Comparison of ENCODE assay signal across 19 cellular contexts in the genomic region with DNA sequence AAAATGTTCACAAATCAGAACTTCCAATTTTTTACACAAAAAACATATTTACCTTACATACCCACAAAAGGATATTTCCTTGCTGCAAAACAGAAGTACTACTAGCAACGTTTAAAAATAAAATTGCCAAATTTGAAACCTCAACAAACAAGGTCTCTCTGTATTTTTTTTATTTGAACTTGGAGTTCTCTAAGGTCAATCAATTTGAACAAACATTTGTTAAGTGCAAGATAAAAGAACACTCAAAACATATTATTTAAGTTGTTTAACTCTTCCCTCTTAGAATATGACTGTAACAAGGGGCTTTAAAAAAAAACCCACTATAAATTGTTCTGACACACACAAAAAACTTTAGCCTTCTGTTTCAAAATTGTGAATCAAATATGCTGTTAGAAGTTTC. TPM values are rescaled to one million over a fixed set of nuclear protein-coding genes. Genes with fewer than 3 reads are reported as not detected.
DNase-seq lines count a peak whose midpoint lies in the region; ATAC-seq, FAIRE-seq and TF ChIP-seq lines count a peak whose summit lies in the region.
"Had no signal": no experiment of that assay in that cellular context is flagged by ENCODE, and none has a peak within 500 bp of the region (broad histone marks: within the 10 kb centered on the region; RNA-seq: fewer than 3 reads in every experiment).

No MANE protein-coding gene starts in this region.

- no peak overlapping the region for H2AFZ ChIP-seq in GM23338

- H3K4me3 ChIP-seq in cardiac muscle cell (no peak overlapping the region), right cardiac atrium (ENCODE audit: low read length) (no peak overlapping the region), GM23338 (no peak overlapping the region)
- H3K4me3 ChIP-seq: K562 had no signal

- TF ChIP-seq CTCF in cardiac muscle cell (IDR thresholded peaks at IDR 0.05; ENCODE audit: low read depth, low read length) (no peak), GM23338 (conservative IDR thresholded peaks at IDR 0.05; ENCODE audit: low read depth in 2 of 2) (no peak), progenitor cell of endocrine pancreas (IDR thresholded peaks at IDR 0.05; ENCODE audit: unreplicated experiment) (no peak)

- intact Hi-C loops in right cardiac atrium (cut with DNase I) = no loop called here

- H3K36me3 ChIP-seq in cardiac muscle cell (peaks cover 13% of the 10 kb centered on the region), GM23338 (ENCODE audit: insufficient read depth) (peaks cover 3% of the 10 kb centered on the region; the same call in 1 of the 2 replicates)

- 64% methylated on average over 1 of the region's 1 CpG for WGBS in right cardiac atrium

- H3K9me2 ChIP-seq in GM23338 (ENCODE audit: insufficient read depth) = no peaks in the 10 kb centered on the region

- H3K27me3 ChIP-seq in cardiac muscle cell (no peaks in the 10 kb centered on the region), right cardiac atrium (ENCODE audit: control insufficient read depth, insufficient read depth) (no peaks in the 10 kb centered on the region), GM23338 (ENCODE audit: insufficient read depth) (no peaks in the 10 kb centered on the region)
- H3K27me3 ChIP-seq: BE2C had no signal

- H3F3A ChIP-seq in GM23338 (replicated peaks; ENCODE audit: low read depth) = 0 out of 2 replicates have a peak, but pooled peaks cover 3% of the 10 kb centered on the region

- H3K27me3 Mint-ChIP-seq in GM23338 (ENCODE audit: insufficient read depth, low read depth, poor library complexity) (peaks cover 1% of the 10 kb centered on the region), progenitor cell of endocrine pancreas (no peaks in the 10 kb centered on the region)

- peak; percentile 5 for FAIRE-seq in colon (lab: Jason Lieb, UNC)
- FAIRE-seq: GM12892, H1, K562, RCC 7860 had no signal

- H3K4me3 Mint-ChIP-seq in GM23338 (no peak overlapping the region), progenitor cell of endocrine pancreas (ENCODE audit: low read depth) (no peak overlapping the region)

- no peak overlapping the region for H3K4me2 ChIP-seq in GM23338

- H3K36me3 Mint-ChIP-seq in GM23338 (ENCODE audit: low read depth) (peaks cover 22% of the 10 kb centered on the region), progenitor cell of endocrine pancreas (ENCODE audit: insufficient read depth) (peaks cover 8% of the 10 kb centered on the region)

- H3K4me1 ChIP-seq in cardiac muscle cell (ENCODE audit: low read depth) (no peaks in the 10 kb centered on the region), right cardiac atrium (ENCODE audit: control insufficient read depth, insufficient read depth, low read length) (no peaks in the 10 kb centered on the region), GM23338 (ENCODE audit: insufficient read depth) (no peaks in the 10 kb centered on the region)
- H3K4me1 ChIP-seq: BE2C had no signal

- DNase-seq in cardiac muscle cell (ENCODE audit: low read depth in 1 of 2, low spot score in 1 of 2) (no peak), right cardiac atrium (no peak), GM23338 (ENCODE audit: low spot score) (no peak), progenitor cell of endocrine pancreas (ENCODE audit: low spot score, unreplicated experiment) (no peak), AG20443 (ENCODE audit: low spot score) (no peak)
- DNase-seq: BE2C, GF-D8, NCI-H1417, NCI-H2029, NCI-H2171, NCI-H446, NCI-H69, Right ventricle myocardium superior had no signal

- peaks cover 24% of the 10 kb centered on the region for H4K20me1 ChIP-seq in GM23338 (replicated peaks; ENCODE audit: insufficient read depth)

- ATAC-seq in right cardiac atrium (no peak), GM23338 (no peak), HG03139 (IDR thresholded peaks at IDR 0.05; ENCODE audit: unreplicated experiment) (no peak)
- ATAC-seq: K562 had no signal

- peaks cover 7% of the 10 kb centered on the region for H3K4me1 Mint-ChIP-seq in GM23338
- H3K4me1 Mint-ChIP-seq in progenitor cell of endocrine pancreas (ENCODE audit: low read depth) = peaks cover 15% of the 10 kb centered on the region

- H3K27ac Mint-ChIP-seq in GM23338 (no peak overlapping the region), progenitor cell of endocrine pancreas (peak overlapping the region; percentile 74)

- H3K9me3 ChIP-seq in cardiac muscle cell (ENCODE audit: low read depth) = no peaks in the 10 kb centered on the region
- no peaks in the 10 kb centered on the region for H3K9me3 ChIP-seq in right cardiac atrium (ENCODE audit: control insufficient read depth, low read length)
- H3K9me3 ChIP-seq: BE2C had no signal

- H3K9me3 Mint-ChIP-seq in GM23338 = no peaks in the 10 kb centered on the region; the same call in 2 of the 3 replicates
- no peaks in the 10 kb centered on the region for H3K9me3 Mint-ChIP-seq in progenitor cell of endocrine pancreas (ENCODE audit: low read depth)

- H3K27ac ChIP-seq in cardiac muscle cell (peak overlapping the region; percentile 7), right cardiac atrium (ENCODE audit: low read length) (no peak overlapping the region), GM23338 (ENCODE audit: low read depth) (0 out of 2 replicates have a peak overlapping the region, but pooled peaks have one; percentile 58)

- peaks cover 61% of the 10 kb centered on the region for H3K79me2 ChIP-seq in GM23338 (replicated peaks; ENCODE audit: insufficient read depth)

TF ChIP-seq in GM23338, 12 proteins besides CTCF, POLR2A, EP300 and RAD21:
- TF ChIP-seq, protein P1, sequence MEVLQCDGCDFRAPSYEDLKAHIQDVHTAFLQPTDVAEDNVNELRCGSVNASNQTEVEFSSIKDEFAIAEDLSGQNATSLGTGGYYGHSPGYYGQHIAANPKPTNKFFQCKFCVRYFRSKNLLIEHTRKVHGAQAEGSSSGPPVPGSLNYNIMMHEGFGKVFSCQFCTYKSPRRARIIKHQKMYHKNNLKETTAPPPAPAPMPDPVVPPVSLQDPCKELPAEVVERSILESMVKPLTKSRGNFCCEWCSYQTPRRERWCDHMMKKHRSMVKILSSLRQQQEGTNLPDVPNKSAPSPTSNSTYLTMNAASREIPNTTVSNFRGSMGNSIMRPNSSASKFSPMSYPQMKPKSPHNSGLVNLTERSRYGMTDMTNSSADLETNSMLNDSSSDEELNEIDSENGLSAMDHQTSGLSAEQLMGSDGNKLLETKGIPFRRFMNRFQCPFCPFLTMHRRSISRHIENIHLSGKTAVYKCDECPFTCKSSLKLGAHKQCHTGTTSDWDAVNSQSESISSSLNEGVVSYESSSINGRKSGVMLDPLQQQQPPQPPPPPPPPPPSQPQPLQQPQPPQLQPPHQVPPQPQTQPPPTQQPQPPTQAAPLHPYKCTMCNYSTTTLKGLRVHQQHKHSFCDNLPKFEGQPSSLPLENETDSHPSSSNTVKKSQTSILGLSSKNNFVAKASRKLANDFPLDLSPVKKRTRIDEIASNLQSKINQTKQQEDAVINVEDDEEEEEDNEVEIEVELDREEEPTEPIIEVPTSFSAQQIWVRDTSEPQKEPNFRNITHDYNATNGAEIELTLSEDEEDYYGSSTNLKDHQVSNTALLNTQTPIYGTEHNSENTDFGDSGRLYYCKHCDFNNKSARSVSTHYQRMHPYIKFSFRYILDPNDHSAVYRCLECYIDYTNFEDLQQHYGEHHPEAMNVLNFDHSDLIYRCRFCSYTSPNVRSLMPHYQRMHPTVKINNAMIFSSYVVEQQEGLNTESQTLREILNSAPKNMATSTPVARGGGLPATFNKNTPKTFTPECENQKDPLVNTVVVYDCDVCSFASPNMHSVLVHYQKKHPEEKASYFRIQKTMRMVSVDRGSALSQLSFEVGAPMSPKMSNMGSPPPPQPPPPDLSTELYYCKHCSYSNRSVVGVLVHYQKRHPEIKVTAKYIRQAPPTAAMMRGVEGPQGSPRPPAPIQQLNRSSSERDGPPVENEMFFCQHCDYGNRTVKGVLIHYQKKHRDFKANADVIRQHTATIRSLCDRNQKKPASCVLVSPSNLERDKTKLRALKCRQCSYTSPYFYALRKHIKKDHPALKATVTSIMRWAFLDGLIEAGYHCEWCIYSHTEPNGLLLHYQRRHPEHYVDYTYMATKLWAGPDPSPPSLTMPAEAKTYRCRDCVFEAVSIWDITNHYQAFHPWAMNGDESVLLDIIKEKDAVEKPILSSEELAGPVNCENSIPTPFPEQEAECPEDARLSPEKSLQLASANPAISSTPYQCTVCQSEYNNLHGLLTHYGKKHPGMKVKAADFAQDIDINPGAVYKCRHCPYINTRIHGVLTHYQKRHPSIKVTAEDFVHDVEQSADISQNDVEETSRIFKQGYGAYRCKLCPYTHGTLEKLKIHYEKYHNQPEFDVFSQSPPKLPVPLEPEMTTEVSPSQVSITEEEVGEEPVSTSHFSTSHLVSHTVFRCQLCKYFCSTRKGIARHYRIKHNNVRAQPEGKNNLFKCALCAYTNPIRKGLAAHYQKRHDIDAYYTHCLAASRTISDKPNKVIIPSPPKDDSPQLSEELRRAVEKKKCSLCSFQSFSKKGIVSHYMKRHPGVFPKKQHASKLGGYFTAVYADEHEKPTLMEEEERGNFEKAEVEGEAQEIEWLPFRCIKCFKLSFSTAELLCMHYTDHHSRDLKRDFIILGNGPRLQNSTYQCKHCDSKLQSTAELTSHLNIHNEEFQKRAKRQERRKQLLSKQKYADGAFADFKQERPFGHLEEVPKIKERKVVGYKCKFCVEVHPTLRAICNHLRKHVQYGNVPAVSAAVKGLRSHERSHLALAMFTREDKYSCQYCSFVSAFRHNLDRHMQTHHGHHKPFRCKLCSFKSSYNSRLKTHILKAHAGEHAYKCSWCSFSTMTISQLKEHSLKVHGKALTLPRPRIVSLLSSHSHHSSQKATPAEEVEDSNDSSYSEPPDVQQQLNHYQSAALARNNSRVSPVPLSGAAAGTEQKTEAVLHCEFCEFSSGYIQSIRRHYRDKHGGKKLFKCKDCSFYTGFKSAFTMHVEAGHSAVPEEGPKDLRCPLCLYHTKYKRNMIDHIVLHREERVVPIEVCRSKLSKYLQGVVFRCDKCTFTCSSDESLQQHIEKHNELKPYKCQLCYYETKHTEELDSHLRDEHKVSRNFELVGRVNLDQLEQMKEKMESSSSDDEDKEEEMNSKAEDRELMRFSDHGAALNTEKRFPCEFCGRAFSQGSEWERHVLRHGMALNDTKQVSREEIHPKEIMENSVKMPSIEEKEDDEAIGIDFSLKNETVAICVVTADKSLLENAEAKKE (CRISPR knock-in tag; IDR thresholded peaks at IDR 0.05) = no peak

RNA-seq across cellular contexts. Expression of a gene that starts 29.6 kb away (rescaled TPM):
- total RNA-seq in cardiac muscle cell = 10.7 and 19.3 TPM in 2 replicates
- polyA plus RNA-seq in cardiac muscle cell = 18.5 and 22.6 TPM in 2 replicates
- 10 to 100 TPM in 1 of 4 donors, 1 to 10 TPM in 3; 8.3 to 15.8 (median 8.5) TPM for total RNA-seq in right cardiac atrium
- 7.0 TPM for polyA plus RNA-seq in right cardiac atrium
- 31.1 and 34.6 TPM in 2 replicates for total RNA-seq in GM23338 (2014; rRNA removed; shearing (Covaris generic))
- 39.4 and 43.7 TPM in 2 replicates for polyA plus RNA-seq in GM23338 (2016; fragmentation: Nextera tagmentation; extraction: Ambion mirVana)
- total RNA-seq in progenitor cell of endocrine pancreas = 12.8 and 16.2 TPM in 2 replicates
